Comparison of ENCODE assay signal across 16 cellular contexts in the genomic region with DNA sequence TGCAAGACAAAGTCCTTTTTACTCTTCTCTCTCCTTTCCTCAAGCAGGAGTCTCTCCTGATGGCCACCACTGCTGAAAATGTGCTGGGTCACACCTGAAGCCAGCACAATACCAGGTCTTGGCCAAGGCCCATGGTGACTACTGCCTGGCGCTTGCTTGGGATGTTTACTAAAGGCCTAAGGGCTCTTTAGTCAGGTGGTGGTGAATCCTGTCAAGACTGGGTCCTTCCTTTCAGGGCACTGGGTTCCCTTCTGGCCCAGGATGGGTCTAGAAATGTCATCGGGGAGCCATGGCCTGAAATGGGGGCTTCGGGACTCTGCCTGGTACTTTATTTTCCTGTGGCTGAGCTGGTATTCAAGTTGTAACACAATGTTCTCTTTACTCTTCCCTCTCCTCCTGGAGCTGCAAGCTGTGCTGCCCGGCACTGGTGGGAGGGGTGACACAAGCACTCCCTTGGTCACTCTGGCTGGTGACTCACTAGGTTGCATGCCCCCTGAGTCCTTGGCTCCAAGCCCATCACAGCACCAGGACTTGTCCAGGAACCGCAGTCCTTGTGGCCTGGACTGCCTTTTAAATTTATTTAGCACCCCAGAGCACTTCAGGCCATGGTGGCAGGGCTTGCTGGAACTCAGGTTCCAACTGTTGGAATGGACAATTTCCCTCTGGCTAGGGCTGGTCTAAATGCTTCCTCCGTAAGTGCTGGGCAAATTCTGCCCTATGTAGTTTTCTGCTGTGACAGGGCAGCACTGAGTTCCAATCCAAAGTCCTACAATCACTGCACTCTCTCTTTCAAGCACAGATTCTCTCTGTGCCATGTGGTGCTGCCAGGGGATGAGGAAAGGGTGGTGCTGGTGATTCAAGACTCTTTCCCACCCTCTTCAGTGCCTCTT. TPM values are rescaled to one million over a fixed set of nuclear protein-coding genes. Genes with fewer than 3 reads are reported as not detected.
DNase-seq lines count a peak whose midpoint lies in the region; ATAC-seq and TF ChIP-seq lines count a peak whose summit lies in the region.
"Had no signal": no experiment of that assay in that cellular context is flagged by ENCODE, and none has a peak within 500 bp of the region (broad histone marks: within the 10 kb centered on the region; RNA-seq: fewer than 3 reads in every experiment).

No MANE protein-coding gene starts in this region.

- H3K9me3 ChIP-seq in MG63 = no peaks in the 10 kb centered on the region

- ATAC-seq in HG03469 (IDR thresholded peaks at IDR 0.05; ENCODE audit: unreplicated experiment) (no peak), HG03439 (IDR thresholded peaks at IDR 0.05; ENCODE audit: unreplicated experiment) (no peak)
- ATAC-seq: activated naive CD8-positive, alpha-beta T cell treated with anti-CD3 and anti-CD28 coated beads, Interleukin-2, amount 50 U/mL, for 24 hours; T-cell had no signal

- H3K36me3 ChIP-seq in ACC112 (ENCODE audit: insufficient read depth, low read length) (no peaks in the 10 kb centered on the region), MG63 (no peaks in the 10 kb centered on the region)

- H3K27ac ChIP-seq in ACC112 (ENCODE audit: low read depth, low read length) = peak overlapping the region; percentile 85

- DNase-seq in MG63 (peak; percentile 61), cardiac fibroblast (ENCODE audit: low read depth in 2 of 2) (peak; percentile 65 to 82), lung microvascular endothelial cell (ENCODE audit: low read depth in 2 of 2) (peak; percentile 65 to 80), NCI-H146 treated with DMSO at 0.1 percent for 48 hours (lab: John Stamatoyannopoulos, UW; ENCODE audit: unreplicated experiment) (no peak), hippocampal formation (lab: John Stamatoyannopoulos, UW) (no peak)
- DNase-seq: activated CD4-positive, alpha-beta memory T cell treated with anti-CD3 and anti-CD28 coated beads, Interleukin-2, amount 10 ng/mL, durations not matched to agents 7 days and 5 days; activated naive CD8-positive, alpha-beta T cell treated with anti-CD3 and anti-CD28 coated beads, Interleukin-2, amount 50 U/mL, for 24 hours; endodermal cell; immature natural killer cell; MV-4-11; NCI-H774; stimulated activated CD4-positive, alpha-beta T cell treated with anti-CD3 and anti-CD28 coated beads, Interleukin-15, amount 100 ng/mL, for 24 hours; T-cell had no signal

- H3K79me2 ChIP-seq in ACC112 (ENCODE audit: control insufficient read depth, insufficient read depth, low read length, unreplicated experiment) = no peaks in the 10 kb centered on the region

- peaks cover 31% of the 10 kb centered on the region for H3K4me1 ChIP-seq in ACC112 (ENCODE audit: control insufficient read depth, insufficient read depth, low read length, unreplicated experiment)

- H3K27me3 ChIP-seq in ACC112 (ENCODE audit: insufficient read depth, low read length) (no peaks in the 10 kb centered on the region), MG63 (no peaks in the 10 kb centered on the region)

- peak overlapping the region; percentile 75 for H2AFZ ChIP-seq in ACC112 (ENCODE audit: low read length, unreplicated experiment)

- H3K4me3 ChIP-seq in ACC112 (ENCODE audit: low read depth, low read length) = no peak overlapping the region
- H3K4me3 ChIP-seq in MG63 = no peak overlapping the region
- H3K4me3 ChIP-seq in cardiac fibroblast (replicated peaks in 1 of 2; ENCODE audit: low read depth in 2 of 2, low read length in 2 of 2) = no peak overlapping the region

- TF ChIP-seq CTCF in cardiac fibroblast (IDR thresholded peaks at IDR 0.05; ENCODE audit: low read depth, low read length) = no peak

RNA-seq across cellular contexts. Expression of gene ARL13A, which starts 11.3 kb away (rescaled TPM):
- 0.86 TPM in 1 of 2 replicates, not detected in the other for total RNA-seq in MG63 (2014; rRNA removed; shearing (Covaris generic); ENCODE audit: low replicate concordance)
- total RNA-seq in lung microvascular endothelial cell = not detected in 2 replicates
- total RNA-seq: activated CD4-positive, alpha-beta memory T cell treated with anti-CD3 and anti-CD28 coated beads, Interleukin-2, amount 10 ng/mL, durations not matched to agents 7 days and 5 days; endodermal cell; T-cell had no signal

RNA-seq across cellular contexts. Expression of gene XKRX, which starts 52.1 kb away (rescaled TPM):
- not detected in 2 replicates for total RNA-seq in MG63 (2014; rRNA removed; shearing (Covaris generic); ENCODE audit: low replicate concordance)
- total RNA-seq in lung microvascular endothelial cell = under 0.01 TPM in 2 replicates

Comparison
In these comparisons a context has a peak if more than half of its experiments do, and no peak if none do; other contexts are left out.
1. DNase-seq: peak in MG63 (single experiment), cardiac fibroblast (2 of 2) and lung microvascular endothelial cell (2 of 2); none in NCI-H146 treated with DMSO at 0.1 percent for 48 hours (single experiment) and hippocampal formation (0 of 2).